In the genomic region with DNA sequence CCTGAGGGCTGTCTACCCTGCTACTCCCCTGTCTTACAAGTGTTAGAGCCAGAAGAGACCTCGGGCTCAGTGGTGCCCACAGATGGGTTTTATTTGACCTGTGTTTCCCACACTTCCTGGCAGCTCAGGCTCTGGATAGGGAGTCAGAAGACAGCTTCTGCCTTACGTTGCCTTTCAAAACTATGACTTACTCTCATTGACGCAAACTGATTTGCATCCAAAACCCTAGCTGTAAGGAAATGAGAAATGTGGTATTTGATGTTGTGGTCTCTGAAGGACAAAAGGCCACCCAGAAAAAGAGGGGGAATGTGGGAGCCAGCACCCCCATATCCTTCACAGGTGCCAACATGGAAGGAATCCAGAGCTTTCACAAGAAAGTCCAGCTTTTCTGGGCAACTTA, we compare ENCODE assay signal across 1 cellular context.
TF ChIP-seq lines count a peak whose summit lies in the region.

No MANE protein-coding gene starts in this region.

TF ChIP-seq in H1, 55 proteins besides CTCF, POLR2A, EP300 and RAD21 (continued from another document):
- TF ChIP-seq, protein P1, sequence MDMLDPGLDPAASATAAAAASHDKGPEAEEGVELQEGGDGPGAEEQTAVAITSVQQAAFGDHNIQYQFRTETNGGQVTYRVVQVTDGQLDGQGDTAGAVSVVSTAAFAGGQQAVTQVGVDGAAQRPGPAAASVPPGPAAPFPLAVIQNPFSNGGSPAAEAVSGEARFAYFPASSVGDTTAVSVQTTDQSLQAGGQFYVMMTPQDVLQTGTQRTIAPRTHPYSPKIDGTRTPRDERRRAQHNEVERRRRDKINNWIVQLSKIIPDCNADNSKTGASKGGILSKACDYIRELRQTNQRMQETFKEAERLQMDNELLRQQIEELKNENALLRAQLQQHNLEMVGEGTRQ (IDR thresholded peaks at IDR 0.05; ENCODE audit: low read length): no peak
